ENCODE assay signal across 2 cellular contexts in the genomic region with DNA sequence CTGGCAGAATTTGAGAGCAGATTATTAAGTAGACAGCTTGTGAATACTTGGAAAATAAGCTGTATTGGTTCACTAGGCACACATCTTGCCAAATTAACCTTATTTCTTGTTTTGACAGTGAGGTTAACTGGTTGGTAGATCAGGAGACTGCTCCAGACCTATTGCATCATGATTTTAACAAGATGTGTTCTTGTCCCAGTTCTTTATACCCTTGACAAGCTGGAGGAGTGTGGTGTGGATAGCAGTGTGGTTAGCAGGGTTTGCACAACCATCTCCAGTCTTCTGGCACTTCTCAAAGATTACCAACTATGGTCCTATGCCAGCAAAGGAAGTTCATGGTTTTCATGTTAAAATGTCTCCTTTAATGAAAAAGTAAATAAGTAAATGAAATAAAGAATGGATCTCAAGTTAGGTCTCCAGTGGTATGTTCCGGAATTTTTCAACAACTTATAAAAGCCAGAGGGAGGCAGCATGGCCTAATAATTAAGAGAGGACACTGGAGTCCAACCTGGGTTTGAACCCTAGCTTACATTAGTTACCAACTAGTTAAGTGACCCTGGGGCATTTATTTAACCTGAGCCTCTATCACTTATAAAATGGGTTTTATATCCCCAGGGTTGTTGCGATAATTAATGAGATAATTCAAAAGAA.
TF ChIP-seq lines count a peak whose summit lies in the region.

No MANE protein-coding gene starts in this region.

TF ChIP-seq in HEK293, 187 proteins besides CTCF, POLR2A, EP300 and RAD21:
- TF ChIP-seq PRDM10 (tag by site-specific recombination; IDR thresholded peaks at IDR 0.05) (peak; percentile 49; the same call in 1 of the 2 replicates), ZNF654 (tag by site-specific recombination; IDR thresholded peaks at IDR 0.05; ENCODE audit: low read depth) (no peak)

TF ChIP-seq in K562, 482 proteins besides CTCF, POLR2A, EP300 and RAD21:
- TF ChIP-seq CREB5 (CRISPR knock-in tag; IDR thresholded peaks at IDR 0.05): no peak
- no peak for TF ChIP-seq HNRNPL (IDR thresholded peaks at IDR 0.05; ENCODE audit: low read depth, low read length)
- peak; percentile 65 for TF ChIP-seq CEBPB (tag; IDR thresholded peaks at IDR 0.05)
- peak; percentile 41; the same call in 1 of the 2 replicates for TF ChIP-seq CEBPG (CRISPR knock-in tag; IDR thresholded peaks at IDR 0.05)
- TF ChIP-seq CEBPG (tag; conservative IDR thresholded peaks at IDR 0.05 in 1 of 2, IDR thresholded peaks at IDR 0.05 in 1 of 2): peak; percentile 83
- peak; percentile 24 for TF ChIP-seq PRDM10 (IDR thresholded peaks at IDR 0.05; ENCODE audit: partially characterized antibody)
- TF ChIP-seq THRA (IDR thresholded peaks at IDR 0.05): no peak
- TF ChIP-seq, protein P1, sequence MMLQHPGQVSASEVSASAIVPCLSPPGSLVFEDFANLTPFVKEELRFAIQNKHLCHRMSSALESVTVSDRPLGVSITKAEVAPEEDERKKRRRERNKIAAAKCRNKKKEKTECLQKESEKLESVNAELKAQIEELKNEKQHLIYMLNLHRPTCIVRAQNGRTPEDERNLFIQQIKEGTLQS (IDR thresholded peaks at IDR 0.05): peak; percentile 65
- TF ChIP-seq, protein P1 (CRISPR knock-in tag; conservative IDR thresholded peaks at IDR 0.05): no peak
- TF ChIP-seq ZNF347 (CRISPR knock-in tag; IDR thresholded peaks at IDR 0.05; ENCODE audit: low read depth): no peak
